15 cellular contexts compared by ENCODE assay signal in genomic region chr12:3309805-3310204, GRCh38.
DNase-seq lines count a peak whose midpoint lies in the region; ATAC-seq lines count a peak whose summit lies in the region.
"Had no signal": no experiment of that assay in that cellular context is flagged by ENCODE, and none has a peak within 500 bp of the region (broad histone marks: within the 10 kb centered on the region; RNA-seq: fewer than 3 reads in every experiment).

No MANE protein-coding gene starts in this region.

- no peak overlapping the region for H3K4ac ChIP-seq in trophoblast cell (ENCODE audit: low read depth, low read length)

- H4K91ac ChIP-seq in trophoblast cell (ENCODE audit: low read depth, low read length) = no peak overlapping the region

- H2AK5ac ChIP-seq in trophoblast cell (ENCODE audit: low read length) = no peak overlapping the region

- H3K27ac ChIP-seq in trophoblast cell (ENCODE audit: low read depth, low read length) (no peak overlapping the region), aorta (ENCODE audit: low read depth in 1 of 2, low read length in 2 of 2) (no peak overlapping the region)
- H3K27ac ChIP-seq: GM23248 had no signal

- H3K18ac ChIP-seq in trophoblast cell (ENCODE audit: low read length) = no peak overlapping the region

- no peak overlapping the region for H2BK5ac ChIP-seq in trophoblast cell (ENCODE audit: low read depth, low read length, poor library complexity)

- no peak overlapping the region for H2BK120ac ChIP-seq in trophoblast cell (ENCODE audit: insufficient read depth, low read length, poor library complexity)

- DNase-seq in G401 (ENCODE audit: low spot score) (peak; percentile 69), cerebellum (ENCODE audit: low spot score) (peak; percentile 74), trophoblast cell (no peak), Kasumi-1 (lab: John Stamatoyannopoulos, UW) (no peak), aorta (no peak)
- DNase-seq: CD4-positive, alpha-beta T cell; CD8-positive, alpha-beta memory T cell; DMS 273 treated with DMSO at 0.1 percent for 48 hours; DMS79; EL; GF-D8; GM23248; H9; HFFc6 had no signal

- H3K27me3 ChIP-seq in trophoblast cell (ENCODE audit: insufficient read depth, low read length) (no peaks in the 10 kb centered on the region), aorta (ENCODE audit: control insufficient read depth in 1 of 2, insufficient read depth in 2 of 2, low read length in 1 of 2) (no peaks in the 10 kb centered on the region)

- H3K14ac ChIP-seq in trophoblast cell (ENCODE audit: low read length) = no peak overlapping the region

- H3K79me1 ChIP-seq in trophoblast cell (ENCODE audit: low read length) = no peaks in the 10 kb centered on the region

- H3K79me2 ChIP-seq in trophoblast cell (ENCODE audit: control insufficient read depth, insufficient read depth, low read length, poor library complexity) = no peaks in the 10 kb centered on the region

- H3K4me3 ChIP-seq in trophoblast cell (ENCODE audit: low read depth, low read length) (peak overlapping the region; percentile 38), aorta (ENCODE audit: low read length in 2 of 2) (no peak overlapping the region)
- H3K4me3 ChIP-seq: GM23248 had no signal

- ATAC-seq in GM21576 (IDR thresholded peaks at IDR 0.05; ENCODE audit: unreplicated experiment) (no peak), aorta (ENCODE audit: low FRiP score) (no peak)

- intact Hi-C loops in aorta (cut with DNase I) = no loop called here

- H2BK12ac ChIP-seq in trophoblast cell (ENCODE audit: low read length) = no peak overlapping the region

- H3K4me1 ChIP-seq in trophoblast cell (ENCODE audit: control insufficient read depth in 1 of 2, insufficient read depth in 2 of 2, low read length in 2 of 2) (peaks cover 7 to 13% of the 10 kb centered on the region in 2 experiments), aorta (ENCODE audit: control insufficient read depth in 1 of 2, insufficient read depth in 2 of 2, low read length in 2 of 2) (no peaks in the 10 kb centered on the region)

- H3K23ac ChIP-seq in trophoblast cell (ENCODE audit: low read length) = no peak overlapping the region

- H3K9me3 ChIP-seq in trophoblast cell (ENCODE audit: insufficient read depth, low read depth, low read length) (peaks cover 1% of the 10 kb centered on the region), aorta (ENCODE audit: control insufficient read depth, low read length) (no peaks in the 10 kb centered on the region)

- no peak overlapping the region for H4K8ac ChIP-seq in trophoblast cell (ENCODE audit: low read depth, low read length)

- in situ Hi-C loops in G401 (cut with HindIII; ENCODE audit: low sequenced_read_pairs) = no loop called here

- no peak overlapping the region for H3K4me2 ChIP-seq in trophoblast cell (ENCODE audit: low read length)

- no peak overlapping the region for H3K9ac ChIP-seq in trophoblast cell (ENCODE audit: low read length)
- H3K9ac ChIP-seq: GM23248 had no signal

- H2AFZ ChIP-seq in trophoblast cell (ENCODE audit: insufficient read depth, low read length, poor library complexity) = no peak overlapping the region
- H2AFZ ChIP-seq: GM23248 had no signal

- WGBS in trophoblast cell (ENCODE audit: extremely low coverage, insufficient coverage, insufficient read length) = no CpG with 5 or more reads among the region's 9 CpGs
- 76 to 86% methylated on average over 9 of the region's 9 CpGs for WGBS in aorta, 2 donors

- no peak overlapping the region for H4K12ac ChIP-seq in trophoblast cell (ENCODE audit: low read depth, low read length)

- H3K36me3 ChIP-seq in trophoblast cell (ENCODE audit: control insufficient read depth in 1 of 2, insufficient read depth in 2 of 2, low read length in 2 of 2) = no peaks in the 10 kb centered on the region
- H3K36me3 ChIP-seq in aorta (ENCODE audit: control insufficient read depth in 1 of 2, insufficient read depth in 2 of 2, low read length in 1 of 2) = no peaks in the 10 kb centered on the region

Comparison
In these comparisons a context has a peak if more than half of its experiments do, and no peak if none do; other contexts are left out.
1. DNase-seq: peak in G401 (single experiment) and cerebellum (single experiment); none in trophoblast cell (0 of 2), Kasumi-1 (0 of 2) and aorta (0 of 2).